10 cellular contexts compared by ENCODE assay signal in genomic region chr9:7154003-7154619, GRCh38.
"Had no signal": no experiment of that assay in that cellular context is flagged by ENCODE, and none has a peak within 500 bp of the region (broad histone marks: within the 10 kb centered on the region; RNA-seq: fewer than 3 reads in every experiment).

No MANE protein-coding gene starts in this region.

- H3K27me3 Mint-ChIP-seq: activated CD4-positive, alpha-beta memory T cell treated with anti-CD3 and anti-CD28 coated beads, Interleukin-2, amount 10 ng/mL, durations not matched to agents 7 days and 5 days; stimulated activated naive CD8-positive, alpha-beta T cell treated with anti-CD3 and anti-CD28 coated beads, Interleukin-15, amount 100 ng/mL, for 72 hours had no signal

- H3K4me3 Mint-ChIP-seq: activated CD4-positive, alpha-beta memory T cell treated with anti-CD3 and anti-CD28 coated beads, Interleukin-2, amount 10 ng/mL, durations not matched to agents 7 days and 5 days; activated naive CD4-positive, alpha-beta T cell treated with anti-CD3 and anti-CD28 coated beads for 36 hours; natural killer cell; stimulated activated naive CD8-positive, alpha-beta T cell treated with anti-CD3 and anti-CD28 coated beads, Interleukin-15, amount 100 ng/mL, for 72 hours had no signal

- H3K4me3 ChIP-seq: mucosa of descending colon, testis had no signal

- H3K27ac Mint-ChIP-seq: activated CD4-positive, alpha-beta memory T cell treated with anti-CD3 and anti-CD28 coated beads, Interleukin-2, amount 10 ng/mL, durations not matched to agents 7 days and 5 days; activated naive CD4-positive, alpha-beta T cell treated with anti-CD3 and anti-CD28 coated beads for 36 hours; stimulated activated naive CD8-positive, alpha-beta T cell treated with anti-CD3 and anti-CD28 coated beads, Interleukin-15, amount 100 ng/mL, for 72 hours had no signal

- H3K4me1 ChIP-seq: testis had no signal

- H3K9me3 ChIP-seq: mucosa of descending colon, testis had no signal

- H3K27ac ChIP-seq: testis had no signal

- H3K9me3 Mint-ChIP-seq: activated CD4-positive, alpha-beta memory T cell treated with anti-CD3 and anti-CD28 coated beads, Interleukin-2, amount 10 ng/mL, durations not matched to agents 7 days and 5 days; natural killer cell had no signal

- ATAC-seq: mucosa of descending colon; natural killer cell; stimulated activated naive CD8-positive, alpha-beta T cell treated with anti-CD3 and anti-CD28 coated beads, Interleukin-15, amount 100 ng/mL, for 72 hours had no signal

- H3K36me3 Mint-ChIP-seq: natural killer cell had no signal

- DNase-seq: activated CD4-positive, alpha-beta memory T cell treated with anti-CD3 and anti-CD28 coated beads, Interleukin-2, amount 10 ng/mL, durations not matched to agents 7 days and 5 days; activated CD8-positive, alpha-beta memory T cell treated with anti-CD3 and anti-CD28 coated beads, Interleukin-2, amount 50 U/mL, for 48 hours; activated naive CD4-positive, alpha-beta T cell treated with anti-CD3 and anti-CD28 coated beads for 36 hours; dermis blood vessel endothelial cell; mucosa of descending colon; natural killer cell; stimulated activated CD4-positive, alpha-beta T cell treated with anti-CD3 and anti-CD28 coated beads, Interleukin-4, amount 100 ng/mL, for 1 hour; stimulated activated CD8-positive, alpha-beta memory T cell treated with anti-CD3 and anti-CD28 coated beads, Interleukin-4, amount 100 ng/mL, for 48 hours; stimulated activated naive CD8-positive, alpha-beta T cell treated with anti-CD3 and anti-CD28 coated beads, Interleukin-15, amount 100 ng/mL, for 72 hours; testis had no signal

- H3K27me3 ChIP-seq: testis had no signal
